ENCODE assay signal across 1 cellular context in genomic region chr1:205121660-205122488, GRCh38.
TF ChIP-seq lines count a peak whose summit lies in the region.

TSS of gene RBBP5 (minus strand) at chr1:205121978. CDS start at chr1:205121873, 105 bp downstream.

TF ChIP-seq in HepG2, 621 proteins besides CTCF, POLR2A, EP300 and RAD21 (continued from another document and continues in another):
- TF ChIP-seq, protein P1, sequence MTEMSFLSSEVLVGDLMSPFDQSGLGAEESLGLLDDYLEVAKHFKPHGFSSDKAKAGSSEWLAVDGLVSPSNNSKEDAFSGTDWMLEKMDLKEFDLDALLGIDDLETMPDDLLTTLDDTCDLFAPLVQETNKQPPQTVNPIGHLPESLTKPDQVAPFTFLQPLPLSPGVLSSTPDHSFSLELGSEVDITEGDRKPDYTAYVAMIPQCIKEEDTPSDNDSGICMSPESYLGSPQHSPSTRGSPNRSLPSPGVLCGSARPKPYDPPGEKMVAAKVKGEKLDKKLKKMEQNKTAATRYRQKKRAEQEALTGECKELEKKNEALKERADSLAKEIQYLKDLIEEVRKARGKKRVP (CRISPR knock-in tag; IDR thresholded peaks at IDR 0.05) = peak in 1 of 2 experiments; percentile 65; a peak in 2 of 4 replicates
- peak; percentile 54; the same call in 1 of the 2 replicates for TF ChIP-seq ZNF317 (CRISPR knock-in tag; IDR thresholded peaks at IDR 0.05)
- TF ChIP-seq CEBPZ (IDR thresholded peaks at IDR 0.05; ENCODE audit: low read length) = no peak
- TF ChIP-seq, protein P2, sequence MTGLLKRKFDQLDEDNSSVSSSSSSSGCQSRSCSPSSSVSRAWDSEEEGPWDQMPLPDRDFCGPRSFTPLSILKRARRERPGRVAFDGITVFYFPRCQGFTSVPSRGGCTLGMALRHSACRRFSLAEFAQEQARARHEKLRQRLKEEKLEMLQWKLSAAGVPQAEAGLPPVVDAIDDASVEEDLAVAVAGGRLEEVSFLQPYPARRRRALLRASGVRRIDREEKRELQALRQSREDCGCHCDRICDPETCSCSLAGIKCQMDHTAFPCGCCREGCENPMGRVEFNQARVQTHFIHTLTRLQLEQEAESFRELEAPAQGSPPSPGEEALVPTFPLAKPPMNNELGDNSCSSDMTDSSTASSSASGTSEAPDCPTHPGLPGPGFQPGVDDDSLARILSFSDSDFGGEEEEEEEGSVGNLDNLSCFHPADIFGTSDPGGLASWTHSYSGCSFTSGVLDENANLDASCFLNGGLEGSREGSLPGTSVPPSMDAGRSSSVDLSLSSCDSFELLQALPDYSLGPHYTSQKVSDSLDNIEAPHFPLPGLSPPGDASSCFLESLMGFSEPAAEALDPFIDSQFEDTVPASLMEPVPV (CRISPR knock-in tag; IDR thresholded peaks at IDR 0.05) = peak; percentile 65; the same call in 1 of the 2 replicates
- TF ChIP-seq CSRNP2 (CRISPR knock-in tag; conservative IDR thresholded peaks at IDR 0.05; ENCODE audit: low read depth) = no peak
- TF ChIP-seq ZNF496 (CRISPR knock-in tag; IDR thresholded peaks at IDR 0.05; ENCODE audit: insufficient replicate concordance) = no peak
- TF ChIP-seq KAT7 (CRISPR knock-in tag; IDR thresholded peaks at IDR 0.05; ENCODE audit: borderline replicate concordance) = peak; percentile 32; the same call in 1 of the 2 replicates
- TF ChIP-seq NR1H2 (CRISPR knock-in tag; IDR thresholded peaks at IDR 0.05; ENCODE audit: borderline replicate concordance, low read depth) = no peak
- TF ChIP-seq ZBTB1 (CRISPR knock-in tag; IDR thresholded peaks at IDR 0.05; ENCODE audit: borderline replicate concordance) = peak; percentile 71; the same call in 1 of the 2 replicates
- no peak for TF ChIP-seq MZF1 (CRISPR knock-in tag; IDR thresholded peaks at IDR 0.05; ENCODE audit: borderline replicate concordance)
- TF ChIP-seq SRSF4 (IDR thresholded peaks at IDR 0.05; ENCODE audit: low read depth, low read length, poor library complexity, severe bottlenecking) = no peak
- TF ChIP-seq ZNF335 (CRISPR knock-in tag; IDR thresholded peaks at IDR 0.05) = peak; percentile 100
- TF ChIP-seq, protein P3, sequence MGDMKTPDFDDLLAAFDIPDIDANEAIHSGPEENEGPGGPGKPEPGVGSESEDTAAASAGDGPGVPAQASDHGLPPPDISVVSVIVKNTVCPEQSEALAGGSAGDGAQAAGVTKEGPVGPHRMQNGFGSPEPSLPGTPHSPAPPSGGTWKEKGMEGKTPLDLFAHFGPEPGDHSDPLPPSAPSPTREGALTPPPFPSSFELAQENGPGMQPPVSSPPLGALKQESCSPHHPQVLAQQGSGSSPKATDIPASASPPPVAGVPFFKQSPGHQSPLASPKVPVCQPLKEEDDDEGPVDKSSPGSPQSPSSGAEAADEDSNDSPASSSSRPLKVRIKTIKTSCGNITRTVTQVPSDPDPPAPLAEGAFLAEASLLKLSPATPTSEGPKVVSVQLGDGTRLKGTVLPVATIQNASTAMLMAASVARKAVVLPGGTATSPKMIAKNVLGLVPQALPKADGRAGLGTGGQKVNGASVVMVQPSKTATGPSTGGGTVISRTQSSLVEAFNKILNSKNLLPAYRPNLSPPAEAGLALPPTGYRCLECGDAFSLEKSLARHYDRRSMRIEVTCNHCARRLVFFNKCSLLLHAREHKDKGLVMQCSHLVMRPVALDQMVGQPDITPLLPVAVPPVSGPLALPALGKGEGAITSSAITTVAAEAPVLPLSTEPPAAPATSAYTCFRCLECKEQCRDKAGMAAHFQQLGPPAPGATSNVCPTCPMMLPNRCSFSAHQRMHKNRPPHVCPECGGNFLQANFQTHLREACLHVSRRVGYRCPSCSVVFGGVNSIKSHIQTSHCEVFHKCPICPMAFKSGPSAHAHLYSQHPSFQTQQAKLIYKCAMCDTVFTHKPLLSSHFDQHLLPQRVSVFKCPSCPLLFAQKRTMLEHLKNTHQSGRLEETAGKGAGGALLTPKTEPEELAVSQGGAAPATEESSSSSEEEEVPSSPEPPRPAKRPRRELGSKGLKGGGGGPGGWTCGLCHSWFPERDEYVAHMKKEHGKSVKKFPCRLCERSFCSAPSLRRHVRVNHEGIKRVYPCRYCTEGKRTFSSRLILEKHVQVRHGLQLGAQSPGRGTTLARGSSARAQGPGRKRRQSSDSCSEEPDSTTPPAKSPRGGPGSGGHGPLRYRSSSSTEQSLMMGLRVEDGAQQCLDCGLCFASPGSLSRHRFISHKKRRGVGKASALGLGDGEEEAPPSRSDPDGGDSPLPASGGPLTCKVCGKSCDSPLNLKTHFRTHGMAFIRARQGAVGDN (CRISPR knock-in tag; IDR thresholded peaks at IDR 0.05) = peak; percentile 71
- TF ChIP-seq, protein P4, sequence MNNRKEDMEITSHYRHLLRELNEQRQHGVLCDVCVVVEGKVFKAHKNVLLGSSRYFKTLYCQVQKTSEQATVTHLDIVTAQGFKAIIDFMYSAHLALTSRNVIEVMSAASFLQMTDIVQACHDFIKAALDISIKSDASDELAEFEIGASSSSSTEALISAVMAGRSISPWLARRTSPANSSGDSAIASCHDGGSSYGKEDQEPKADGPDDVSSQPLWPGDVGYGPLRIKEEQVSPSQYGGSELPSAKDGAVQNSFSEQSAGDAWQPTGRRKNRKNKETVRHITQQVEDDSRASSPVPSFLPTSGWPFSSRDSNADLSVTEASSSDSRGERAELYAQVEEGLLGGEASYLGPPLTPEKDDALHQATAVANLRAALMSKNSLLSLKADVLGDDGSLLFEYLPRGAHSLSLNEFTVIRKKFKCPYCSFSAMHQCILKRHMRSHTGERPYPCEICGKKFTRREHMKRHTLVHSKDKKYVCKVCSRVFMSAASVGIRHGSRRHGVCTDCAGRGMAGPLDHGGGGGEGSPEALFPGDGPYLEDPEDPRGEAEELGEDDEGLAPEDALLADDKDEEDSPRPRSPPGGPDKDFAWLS (CRISPR knock-in tag; IDR thresholded peaks at IDR 0.05; ENCODE audit: borderline replicate concordance) = no peak
- 0 out of 2 replicates have a peak, but pooled peaks have one; percentile 52 for TF ChIP-seq DZIP1 (CRISPR knock-in tag; IDR thresholded peaks at IDR 0.05)
- no peak for TF ChIP-seq THYN1 (CRISPR knock-in tag; IDR thresholded peaks at IDR 0.05; ENCODE audit: borderline replicate concordance, low read depth)
- no peak for TF ChIP-seq PTBP1 (IDR thresholded peaks at IDR 0.05; ENCODE audit: low read depth, low read length, poor library complexity, severe bottlenecking)
- TF ChIP-seq, protein P5, sequence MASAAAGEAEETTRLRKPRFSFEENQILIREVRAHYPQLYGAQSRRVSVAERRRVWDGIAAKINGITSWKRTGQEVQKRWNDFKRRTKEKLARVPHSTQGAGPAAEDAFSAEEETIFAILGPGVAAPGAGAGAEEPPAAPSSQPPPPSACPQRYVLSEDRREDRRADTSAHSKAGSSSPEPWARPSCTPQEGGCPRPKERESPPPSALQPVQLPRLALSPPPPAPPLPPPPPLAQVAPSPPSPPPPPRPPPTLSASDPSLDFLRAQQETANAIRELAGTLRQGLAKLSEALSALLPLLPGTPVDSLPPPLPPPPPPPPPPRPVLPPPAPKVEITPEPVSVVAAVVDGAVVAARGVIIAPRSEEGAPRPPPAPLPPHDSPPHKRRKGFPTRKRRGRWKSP (CRISPR knock-in tag; IDR thresholded peaks at IDR 0.05) = peak; percentile 68; the same call in 1 of the 2 replicates
- peak; percentile 95 for TF ChIP-seq ZNF205 (CRISPR knock-in tag; IDR thresholded peaks at IDR 0.05)
- TF ChIP-seq ZNF782 (CRISPR knock-in tag; IDR thresholded peaks at IDR 0.05; ENCODE audit: borderline replicate concordance) = no peak
- TF ChIP-seq, protein P6, sequence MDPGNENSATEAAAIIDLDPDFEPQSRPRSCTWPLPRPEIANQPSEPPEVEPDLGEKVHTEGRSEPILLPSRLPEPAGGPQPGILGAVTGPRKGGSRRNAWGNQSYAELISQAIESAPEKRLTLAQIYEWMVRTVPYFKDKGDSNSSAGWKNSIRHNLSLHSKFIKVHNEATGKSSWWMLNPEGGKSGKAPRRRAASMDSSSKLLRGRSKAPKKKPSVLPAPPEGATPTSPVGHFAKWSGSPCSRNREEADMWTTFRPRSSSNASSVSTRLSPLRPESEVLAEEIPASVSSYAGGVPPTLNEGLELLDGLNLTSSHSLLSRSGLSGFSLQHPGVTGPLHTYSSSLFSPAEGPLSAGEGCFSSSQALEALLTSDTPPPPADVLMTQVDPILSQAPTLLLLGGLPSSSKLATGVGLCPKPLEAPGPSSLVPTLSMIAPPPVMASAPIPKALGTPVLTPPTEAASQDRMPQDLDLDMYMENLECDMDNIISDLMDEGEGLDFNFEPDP (CRISPR knock-in tag; conservative IDR thresholded peaks at IDR 0.05) = no peak
- TF ChIP-seq KDM2A (CRISPR knock-in tag; IDR thresholded peaks at IDR 0.05; ENCODE audit: borderline replicate concordance, low read depth) = peak; percentile 97
- TF ChIP-seq ZBTB8A (CRISPR knock-in tag; IDR thresholded peaks at IDR 0.05; ENCODE audit: borderline replicate concordance, low read depth) = no peak
- TF ChIP-seq TOE1 (CRISPR knock-in tag; IDR thresholded peaks at IDR 0.05) = peak; percentile 58; the same call in 1 of the 2 replicates
- 0 out of 2 replicates have a peak, but pooled peaks have one; percentile 79 for TF ChIP-seq ZNF619 (CRISPR knock-in tag; IDR thresholded peaks at IDR 0.05)
- TF ChIP-seq HCFC1 (IDR thresholded peaks at IDR 0.05; ENCODE audit: low read depth, low read length) = peak; percentile 85
- 0 out of 2 replicates have a peak, but pooled peaks have one; percentile 11 for TF ChIP-seq MEIS1 (CRISPR knock-in tag; IDR thresholded peaks at IDR 0.05; ENCODE audit: borderline replicate concordance)
- TF ChIP-seq CENPT (CRISPR knock-in tag; IDR thresholded peaks at IDR 0.05; ENCODE audit: low read depth) = no peak
- peak; percentile 94 for TF ChIP-seq SAP130 (CRISPR knock-in tag; IDR thresholded peaks at IDR 0.05; ENCODE audit: low read depth)
- peak; percentile 21; the same call in 1 of the 2 replicates for TF ChIP-seq ZNF354B (CRISPR knock-in tag; IDR thresholded peaks at IDR 0.05)
- TF ChIP-seq UBTF (CRISPR knock-in tag; IDR thresholded peaks at IDR 0.05) = peak; percentile 89
- no peak for TF ChIP-seq ZFP62 (CRISPR knock-in tag; IDR thresholded peaks at IDR 0.05)
- TF ChIP-seq ZNF576 (CRISPR knock-in tag; IDR thresholded peaks at IDR 0.05) = no peak
- peak; percentile 80 for TF ChIP-seq CBX1 (IDR thresholded peaks at IDR 0.05; ENCODE audit: low read depth)
